ENCODE assay signal across 18 cellular contexts in genomic region chr16:24995469-24995868, GRCh38. TPM values are rescaled to one million over a fixed set of nuclear protein-coding genes. Genes with fewer than 3 reads are reported as not detected.
A peak's percentile ranks its signal among the peaks of the same experiment; 100 is the strongest.
DNase-seq lines count a peak whose midpoint lies in the region; ATAC-seq, FAIRE-seq and TF ChIP-seq lines count a peak whose summit lies in the region.
"Had no signal": no experiment of that assay in that cellular context is flagged by ENCODE, and none has a peak within 500 bp of the region (broad histone marks: within the 10 kb centered on the region; RNA-seq: fewer than 3 reads in every experiment).

No MANE protein-coding gene starts in this region.

- H3K27ac Mint-ChIP-seq in astrocyte (ENCODE audit: unreplicated experiment): no peak overlapping the region
- no peak overlapping the region for H3K27ac Mint-ChIP-seq in glutamatergic neuron (ENCODE audit: unreplicated experiment)
- H3K27ac Mint-ChIP-seq: activated naive CD4-positive, alpha-beta T cell treated with anti-CD3 and anti-CD28 coated beads, Interleukin-2, amount 10 ng/mL, durations not matched to agents 7 days and 5 days had no signal

- H3K4me3 Mint-ChIP-seq in astrocyte (ENCODE audit: unreplicated experiment): no peak overlapping the region
- no peak overlapping the region for H3K4me3 Mint-ChIP-seq in glutamatergic neuron (ENCODE audit: unreplicated experiment)
- H3K4me3 Mint-ChIP-seq: activated naive CD4-positive, alpha-beta T cell treated with anti-CD3 and anti-CD28 coated beads, Interleukin-2, amount 10 ng/mL, durations not matched to agents 7 days and 5 days; brain; CD8-positive, alpha-beta T cell; neural crest cell had no signal

- H3K27me3 Mint-ChIP-seq in astrocyte (ENCODE audit: low read depth, unreplicated experiment) (no peaks in the 10 kb centered on the region), glutamatergic neuron (ENCODE audit: unreplicated experiment) (no peaks in the 10 kb centered on the region)
- H3K27me3 Mint-ChIP-seq: activated naive CD4-positive, alpha-beta T cell treated with anti-CD3 and anti-CD28 coated beads, Interleukin-2, amount 10 ng/mL, durations not matched to agents 7 days and 5 days; brain had no signal

- H3K4me1 Mint-ChIP-seq in astrocyte (ENCODE audit: low read depth, unreplicated experiment): peaks cover 49% of the 10 kb centered on the region
- peaks cover 14% of the 10 kb centered on the region for H3K4me1 Mint-ChIP-seq in glutamatergic neuron (ENCODE audit: low read depth, unreplicated experiment)

- peaks cover 34% of the 10 kb centered on the region for H4K20me1 ChIP-seq in astrocyte (ENCODE audit: insufficient read depth, low read length)
- peaks cover 18% of the 10 kb centered on the region for H4K20me1 ChIP-seq in hepatocyte (ENCODE audit: insufficient read depth, poor library complexity, severe bottlenecking)

- no peaks in the 10 kb centered on the region for H3K9me3 Mint-ChIP-seq in astrocyte (ENCODE audit: unreplicated experiment)
- no peaks in the 10 kb centered on the region for H3K9me3 Mint-ChIP-seq in glutamatergic neuron (ENCODE audit: unreplicated experiment)
- H3K9me3 Mint-ChIP-seq: activated naive CD4-positive, alpha-beta T cell treated with anti-CD3 and anti-CD28 coated beads, Interleukin-2, amount 10 ng/mL, durations not matched to agents 7 days and 5 days; CD8-positive, alpha-beta T cell; neural crest cell had no signal

- H3K36me3 ChIP-seq in heart left ventricle: no peaks in the 10 kb centered on the region
- no peaks in the 10 kb centered on the region for H3K36me3 ChIP-seq in astrocyte (ENCODE audit: insufficient read depth, low read length)
- no peaks in the 10 kb centered on the region for H3K36me3 ChIP-seq in hepatocyte (replicated peaks; ENCODE audit: insufficient read depth, low read depth)
- H3K36me3 ChIP-seq in transverse colon: no peaks in the 10 kb centered on the region
- H3K36me3 ChIP-seq: thyroid gland had no signal

- ATAC-seq in heart left ventricle: no peak
- ATAC-seq in Right ventricle myocardium superior (ENCODE audit: poor library complexity): no peak
- no peak for ATAC-seq in HG03280 (IDR thresholded peaks at IDR 0.05; ENCODE audit: unreplicated experiment)
- ATAC-seq: CD8-positive, alpha-beta T cell had no signal

- H2AFZ ChIP-seq in astrocyte (ENCODE audit: low read depth, low read length) (no peak overlapping the region), hepatocyte (no peak overlapping the region)

- H3K9me3 ChIP-seq in heart left ventricle (no peaks in the 10 kb centered on the region), astrocyte (ENCODE audit: insufficient read depth, low read depth, low read length) (no peaks in the 10 kb centered on the region), hepatocyte (ENCODE audit: low read depth) (no peaks in the 10 kb centered on the region), transverse colon (no peaks in the 10 kb centered on the region)
- H3K9me3 ChIP-seq: thyroid gland had no signal

- H3K79me2 ChIP-seq in astrocyte (ENCODE audit: insufficient read depth, low read length): peaks cover 90% of the 10 kb centered on the region
- peaks cover 93% of the 10 kb centered on the region for H3K79me2 ChIP-seq in hepatocyte

- in situ Hi-C loops in transverse colon (cut with MboI; ENCODE audit: low pct_ligation_motif_present in 1 of 4, low pct_unique_long_range_greater_than_20kb in 1 of 4, low sequenced_read_pairs in 3 of 4): no loop called here

- no peak for TF ChIP-seq POLR2A in heart left ventricle (IDR thresholded peaks at IDR 0.05)
- TF ChIP-seq POLR2A in transverse colon (IDR thresholded peaks at IDR 0.05): no peak

- H3K27me3 ChIP-seq in heart left ventricle (no peaks in the 10 kb centered on the region), astrocyte (ENCODE audit: insufficient read depth, low read length) (no peaks in the 10 kb centered on the region), hepatocyte (no peaks in the 10 kb centered on the region), transverse colon (no peaks in the 10 kb centered on the region)
- H3K27me3 ChIP-seq: thyroid gland had no signal

- no peaks in the 10 kb centered on the region for H3K9me2 ChIP-seq in hepatocyte (replicated peaks; ENCODE audit: insufficient read depth)

- TF ChIP-seq CTCF in heart left ventricle (IDR thresholded peaks at IDR 0.05) (peak in 1 of 12 donors; percentile 12), astrocyte (IDR thresholded peaks at IDR 0.05; ENCODE audit: insufficient read depth, low read depth, low read length) (no peak), hepatocyte (IDR thresholded peaks at IDR 0.05; ENCODE audit: poor library complexity) (no peak), transverse colon (IDR thresholded peaks at IDR 0.05) (no peak), glutamatergic neuron (IDR thresholded peaks at IDR 0.05; ENCODE audit: partially characterized antibody, unreplicated experiment) (no peak)

- H3K4me3 ChIP-seq in heart left ventricle: no peak overlapping the region
- no peak overlapping the region for H3K4me3 ChIP-seq in astrocyte (ENCODE audit: insufficient read depth, low read depth, low read length)
- no peak overlapping the region for H3K4me3 ChIP-seq in hepatocyte
- no peak overlapping the region for H3K4me3 ChIP-seq in transverse colon
- H3K4me3 ChIP-seq: thyroid gland had no signal

- 94 to 95% (median 94%) methylated on average over 6 of the region's 6 CpGs for WGBS in heart left ventricle, 4 donors
- WGBS in hepatocyte (ENCODE audit: low lambda C conversion rate, missing lambda C conversion rate): 94% methylated on average over 6 of the region's 6 CpGs
- whole genome bisulfite sequencing in transverse colon (ENCODE audit: low coverage in 1 of 2), 2 donors: 82 to 93% methylated on average over 5 to 6 of the region's 6 CpGs

- H3K4me2 ChIP-seq in astrocyte (ENCODE audit: low read length) (no peak overlapping the region), hepatocyte (no peak overlapping the region)

- no peak for TF ChIP-seq EP300 in transverse colon (IDR thresholded peaks at IDR 0.05; ENCODE audit: low read depth)

- H3K4me1 ChIP-seq in heart left ventricle (peaks cover 24 to 100% (median 81%) of the 10 kb centered on the region in 12 donors), astrocyte (ENCODE audit: insufficient read depth, low read length) (peaks cover 42% of the 10 kb centered on the region), hepatocyte (ENCODE audit: insufficient read depth) (peaks cover 40% of the 10 kb centered on the region), transverse colon (peaks cover 43 to 85% (median 62%) of the 10 kb centered on the region in 4 donors)

- peaks cover 2% of the 10 kb centered on the region for H3K36me3 Mint-ChIP-seq in astrocyte (ENCODE audit: low read depth, unreplicated experiment)
- H3K36me3 Mint-ChIP-seq in glutamatergic neuron (ENCODE audit: unreplicated experiment): no peaks in the 10 kb centered on the region

- no peak for FAIRE-seq in astrocyte (lab: Jason Lieb, UNC)

- peak overlapping the region in 10 of 12 donors; percentile 8 to 86 (median 74) for H3K27ac ChIP-seq in heart left ventricle
- peak overlapping the region; percentile 94 for H3K27ac ChIP-seq in astrocyte (ENCODE audit: low read depth, low read length)
- peak overlapping the region; percentile 91 for H3K27ac ChIP-seq in hepatocyte
- H3K27ac ChIP-seq in transverse colon: peak overlapping the region; percentile 18 to 75 (median 56)
- H3K27ac ChIP-seq: thyroid gland had no signal

- intact Hi-C loops in heart left ventricle (cut with DNase I) (no loop called here), Right ventricle myocardium superior (cut with DNase I) (no loop called here), transverse colon (cut with DNase I; ENCODE audit: low total_unique reads) (no loop called here)

- no peak overlapping the region for H3K9ac ChIP-seq in astrocyte (ENCODE audit: low read length)

- DNase-seq in heart left ventricle (no peak), Right ventricle myocardium superior (no peak), astrocyte (ENCODE audit: low read depth) (no peak), hepatocyte (ENCODE audit: low spot score) (no peak), transverse colon (no peak), NCI-H2171 treated with DMSO at 0.1 percent for 48 hours (lab: John Stamatoyannopoulos, UW) (no peak), glutamatergic neuron (no peak)
- DNase-seq: ACHN; activated CD8-positive, alpha-beta memory T cell treated with anti-CD3 and anti-CD28 coated beads, Interleukin-2, amount 50 U/mL, for 4 hours; activated naive CD4-positive, alpha-beta T cell treated with anti-CD3 and anti-CD28 coated beads, Interleukin-2, amount 10 ng/mL, durations not matched to agents 7 days and 5 days; CD8-positive, alpha-beta T cell; effector CD4-positive, alpha-beta T cell; foreskin fibroblast; stimulated activated CD4-positive, alpha-beta T cell treated with anti-CD3 and anti-CD28 coated beads, Interleukin-2, amount 100 ng/mL, for 48 hours; thyroid gland had no signal

RNA-seq across cellular contexts. Expression of gene ARHGAP17, which starts 19.7 kb away (rescaled TPM):
- 100 to 1,000 TPM in 1 of 9 donors, 10 to 100 TPM in 8; 26.3 to 105 (median 70.4) TPM for total RNA-seq in heart left ventricle
- polyA plus RNA-seq in heart left ventricle: 10 to 100 TPM; 35.1 to 38.2 TPM
- 54.8 TPM for total RNA-seq in Right ventricle myocardium superior
- 71.2 and 75.2 TPM in 2 replicates for total RNA-seq in astrocyte
- 41.0 and 50.1 TPM in 2 replicates for total RNA-seq in hepatocyte
- 55.8 and 56.1 TPM in 2 replicates for polyA plus RNA-seq in hepatocyte
- total RNA-seq in transverse colon: 100 to 1,000 TPM in 3 of 4 donors, 10 to 100 TPM in 1; 60.9 to 141 (median 102) TPM
- 89.9 TPM for total RNA-seq in glutamatergic neuron (ENCODE audit: unreplicated experiment)
